Comparison of ENCODE assay signal across 17 cellular contexts in the genomic region with DNA sequence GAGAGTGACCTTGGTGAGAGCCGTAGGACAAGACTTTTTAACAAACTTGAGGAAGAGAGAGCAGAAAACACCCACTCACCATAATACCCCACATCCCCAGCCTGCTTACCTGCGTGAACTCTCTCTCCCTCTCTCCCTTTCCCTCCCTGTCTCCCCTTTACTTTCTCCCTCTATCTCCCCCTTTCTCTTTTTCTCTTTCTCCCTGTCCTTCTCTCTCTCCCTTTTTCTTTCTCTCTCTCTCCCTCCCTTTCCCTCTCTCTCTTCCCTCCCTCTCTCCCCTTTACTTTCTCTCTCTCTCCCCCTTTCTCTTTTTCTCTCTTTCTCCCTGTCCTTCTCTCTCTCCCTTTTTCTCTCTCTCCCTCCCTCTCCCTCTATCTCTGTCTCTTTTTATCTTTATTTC.
A peak's percentile ranks its signal among the peaks of the same experiment; 100 is the strongest.
DNase-seq lines count a peak whose midpoint lies in the region; ATAC-seq and TF ChIP-seq lines count a peak whose summit lies in the region.
"Had no signal": no experiment of that assay in that cellular context is flagged by ENCODE, and none has a peak within 500 bp of the region (broad histone marks: within the 10 kb centered on the region; RNA-seq: fewer than 3 reads in every experiment).

No MANE protein-coding gene starts in this region.

- no peak overlapping the region for H3K27ac Mint-ChIP-seq in WTC11
- H3K27ac Mint-ChIP-seq: B cell; CD4-positive, alpha-beta T cell; CD8-positive, alpha-beta T cell had no signal

- TF ChIP-seq CTCF in WTC11 (IDR thresholded peaks at IDR 0.05): no peak

- no peak for DNase-seq in H7
- no peak for DNase-seq in WTC11 (ENCODE audit: low spot score)
- DNase-seq in erythroblast (lab: John Stamatoyannopoulos, UW): no peak
- no peak for DNase-seq in DMS79 (lab: John Stamatoyannopoulos, UW)
- DNase-seq: 8988T; AML-193; Caco-2; Calu3; CD4-positive, alpha-beta T cell; CD8-positive, alpha-beta T cell; DND-41; EL; GDM1 had no signal

- peaks cover 7% of the 10 kb centered on the region for H3K36me3 Mint-ChIP-seq in WTC11
- H3K36me3 Mint-ChIP-seq: CD8-positive, alpha-beta T cell had no signal

- H3K4me1 Mint-ChIP-seq in WTC11: peaks cover 6% of the 10 kb centered on the region; the same call in 1 of the 2 replicates

- H3K9me3 Mint-ChIP-seq in WTC11: peaks cover 13% of the 10 kb centered on the region

- no peak for ATAC-seq in WTC11
- ATAC-seq in GM18858 (IDR thresholded peaks at IDR 0.05; ENCODE audit: unreplicated experiment): no peak
- ATAC-seq: CD8-positive, alpha-beta T cell; GM12878 had no signal

- H3K4me3 Mint-ChIP-seq in WTC11: no peak overlapping the region
- H3K4me3 Mint-ChIP-seq: B cell; CD4-positive, alpha-beta T cell; CD8-positive, alpha-beta T cell had no signal

- peaks cover 2% of the 10 kb centered on the region for H3K27me3 ChIP-seq in H7 (ENCODE audit: control insufficient read depth, insufficient read depth, low read length)
- H3K27me3 ChIP-seq: BLaER1 treated with 17β-estradiol and CSF1 and Interleukin-3, amounts not matched to agents 10 nM and 100 nM had no signal

- no peak for TF ChIP-seq POLR2A in erythroblast (IDR thresholded peaks at IDR 0.05; ENCODE audit: low read length)

- CTCF ChIA-PET in WTC11 (lab: Charles Lee): no interaction called here

- no peaks in the 10 kb centered on the region for H3K36me3 ChIP-seq in H7 (replicated peaks; ENCODE audit: control insufficient read depth, insufficient read depth, low read length)

- peak overlapping the region; percentile 17; the same call in 1 of the 2 replicates for H3K4me3 ChIP-seq in H7 (ENCODE audit: insufficient read depth, low read depth, low read length)
- H3K4me3 ChIP-seq: BLaER1 treated with 17β-estradiol and CSF1 and Interleukin-3, amounts not matched to agents 10 nM and 100 nM; GM12878 had no signal

- POLR2A ChIA-PET in WTC11 (lab: Charles Lee): no interaction called here

- H3K27me3 Mint-ChIP-seq in WTC11 (ENCODE audit: low read depth): peaks cover 22% of the 10 kb centered on the region

TF ChIP-seq in WTC11, 78 proteins besides CTCF, POLR2A, EP300 and RAD21:
- TF ChIP-seq, protein P1, sequence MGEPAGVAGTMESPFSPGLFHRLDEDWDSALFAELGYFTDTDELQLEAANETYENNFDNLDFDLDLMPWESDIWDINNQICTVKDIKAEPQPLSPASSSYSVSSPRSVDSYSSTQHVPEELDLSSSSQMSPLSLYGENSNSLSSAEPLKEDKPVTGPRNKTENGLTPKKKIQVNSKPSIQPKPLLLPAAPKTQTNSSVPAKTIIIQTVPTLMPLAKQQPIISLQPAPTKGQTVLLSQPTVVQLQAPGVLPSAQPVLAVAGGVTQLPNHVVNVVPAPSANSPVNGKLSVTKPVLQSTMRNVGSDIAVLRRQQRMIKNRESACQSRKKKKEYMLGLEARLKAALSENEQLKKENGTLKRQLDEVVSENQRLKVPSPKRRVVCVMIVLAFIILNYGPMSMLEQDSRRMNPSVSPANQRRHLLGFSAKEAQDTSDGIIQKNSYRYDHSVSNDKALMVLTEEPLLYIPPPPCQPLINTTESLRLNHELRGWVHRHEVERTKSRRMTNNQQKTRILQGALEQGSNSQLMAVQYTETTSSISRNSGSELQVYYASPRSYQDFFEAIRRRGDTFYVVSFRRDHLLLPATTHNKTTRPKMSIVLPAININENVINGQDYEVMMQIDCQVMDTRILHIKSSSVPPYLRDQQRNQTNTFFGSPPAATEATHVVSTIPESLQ (CRISPR knock-in tag; IDR thresholded peaks at IDR 0.05): no peak
- TF ChIP-seq, protein P2, sequence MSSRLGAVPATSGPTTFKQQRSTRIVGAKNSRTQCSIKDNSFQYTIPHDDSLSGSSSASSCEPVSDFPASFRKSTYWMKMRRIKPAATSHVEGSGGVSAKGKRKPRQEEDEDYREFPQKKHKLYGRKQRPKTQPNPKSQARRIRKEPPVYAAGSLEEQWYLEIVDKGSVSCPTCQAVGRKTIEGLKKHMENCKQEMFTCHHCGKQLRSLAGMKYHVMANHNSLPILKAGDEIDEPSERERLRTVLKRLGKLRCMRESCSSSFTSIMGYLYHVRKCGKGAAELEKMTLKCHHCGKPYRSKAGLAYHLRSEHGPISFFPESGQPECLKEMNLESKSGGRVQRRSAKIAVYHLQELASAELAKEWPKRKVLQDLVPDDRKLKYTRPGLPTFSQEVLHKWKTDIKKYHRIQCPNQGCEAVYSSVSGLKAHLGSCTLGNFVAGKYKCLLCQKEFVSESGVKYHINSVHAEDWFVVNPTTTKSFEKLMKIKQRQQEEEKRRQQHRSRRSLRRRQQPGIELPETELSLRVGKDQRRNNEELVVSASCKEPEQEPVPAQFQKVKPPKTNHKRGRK (CRISPR knock-in tag; IDR thresholded peaks at IDR 0.05; ENCODE audit: borderline replicate concordance): peak; percentile 68; the same call in 1 of the 2 replicates
